In genomic region chr6:30730611-30731435, GRCh38 we compare ENCODE assay signal across 8 cellular contexts. TPM values are rescaled to one million over a fixed set of nuclear protein-coding genes. Genes with fewer than 3 reads are reported as not detected.
A peak's percentile ranks its signal among the peaks of the same experiment; 100 is the strongest.
DNase-seq lines count a peak whose midpoint lies in the region; ATAC-seq and TF ChIP-seq lines count a peak whose summit lies in the region.

No MANE protein-coding gene starts in this region.

- peaks cover 29% of the 10 kb centered on the region for H3K4me1 Mint-ChIP-seq in neural crest cell

- peaks cover 24% of the 10 kb centered on the region for H3K27me3 Mint-ChIP-seq in neural crest cell (ENCODE audit: low read depth)

- peaks cover 24% of the 10 kb centered on the region for H3K36me3 Mint-ChIP-seq in neural crest cell (ENCODE audit: low read depth)

- peaks cover 21% of the 10 kb centered on the region for H3K4me1 ChIP-seq in DOHH2 (ENCODE audit: control insufficient read depth, low read length)
- peaks cover 28% of the 10 kb centered on the region for H3K4me1 ChIP-seq in suprapubic skin

- peak overlapping the region; percentile 58 for H3K4me3 Mint-ChIP-seq in neural crest cell

- H3K9me2 ChIP-seq in DOHH2 (replicated peaks; ENCODE audit: control insufficient read depth, low read length): no peaks in the 10 kb centered on the region

- 49% methylated on average over 13 of the region's 30 CpGs for WGBS in suprapubic skin

- H3K27ac ChIP-seq in DOHH2 (ENCODE audit: low read depth, low read length): no peak overlapping the region
- no peak overlapping the region for H3K27ac ChIP-seq in suprapubic skin

- H3K9me3 Mint-ChIP-seq in neural crest cell: peaks cover 2% of the 10 kb centered on the region

- ATAC-seq in HG03135 (IDR thresholded peaks at IDR 0.05; ENCODE audit: unreplicated experiment): peak; percentile 46
- no peak for ATAC-seq in HG02885 (IDR thresholded peaks at IDR 0.05; ENCODE audit: poor library complexity, unreplicated experiment)

- H3K27me3 ChIP-seq in DOHH2 (ENCODE audit: control insufficient read depth, low read length) (no peaks in the 10 kb centered on the region), suprapubic skin (no peaks in the 10 kb centered on the region)

- TF ChIP-seq POLR2A in suprapubic skin (IDR thresholded peaks at IDR 0.05): no peak

- H3F3A ChIP-seq in DOHH2 (ENCODE audit: control insufficient read depth, insufficient read depth): peaks cover 32% of the 10 kb centered on the region

- peak overlapping the region; percentile 56 for H3K4me2 ChIP-seq in DOHH2 (ENCODE audit: low read length)

- 0 out of 2 replicates have a peak, but pooled peaks cover 2% of the 10 kb centered on the region for H3K79me2 ChIP-seq in DOHH2 (ENCODE audit: control insufficient read depth, low read length)

- H3K36me3 ChIP-seq in DOHH2 (ENCODE audit: control insufficient read depth, low read length) (peaks cover 49% of the 10 kb centered on the region), suprapubic skin (peaks cover 81% of the 10 kb centered on the region)

- H3K9me3 ChIP-seq in DOHH2 (ENCODE audit: control insufficient read depth, insufficient read depth, low read length): no peaks in the 10 kb centered on the region
- no peaks in the 10 kb centered on the region for H3K9me3 ChIP-seq in suprapubic skin

- peak; percentile 82 for DNase-seq in NCI-H69 (lab: John Stamatoyannopoulos, UW)
- peak; percentile 71 for DNase-seq in activated T-cell treated with anti-CD3 and anti-CD28 coated beads for 1 hour (ENCODE audit: low read depth)
- DNase-seq in epithelial cell of proximal tubule (ENCODE audit: low read depth): no peak
- DNase-seq in neural crest cell (ENCODE audit: low read depth, low spot score): peak; percentile 57
- peak in 1 of 2 donors; percentile 87 for DNase-seq in suprapubic skin (ENCODE audit: low spot score in 2 of 2)

- peak overlapping the region; percentile 27 for H3K4me3 ChIP-seq in DOHH2 (ENCODE audit: low read length)
- peak overlapping the region; percentile 27 for H3K4me3 ChIP-seq in epithelial cell of proximal tubule (ENCODE audit: low read depth, low read length)
- no peak overlapping the region for H3K4me3 ChIP-seq in suprapubic skin

- TF ChIP-seq EP300 in suprapubic skin (IDR thresholded peaks at IDR 0.05): no peak

- no peak overlapping the region for H3K27ac Mint-ChIP-seq in neural crest cell (ENCODE audit: unreplicated experiment)

- peak; percentile 87 for TF ChIP-seq CTCF in DOHH2 (IDR thresholded peaks at IDR 0.05; ENCODE audit: low read depth, low read length, poor library complexity, severe bottlenecking)
- TF ChIP-seq CTCF in epithelial cell of proximal tubule (conservative IDR thresholded peaks at IDR 0.05; ENCODE audit: low read depth, low read length): peak; percentile 78
- peak; percentile 74 for TF ChIP-seq CTCF in neural crest cell (conservative IDR thresholded peaks at IDR 0.05)
- TF ChIP-seq CTCF in suprapubic skin (IDR thresholded peaks at IDR 0.05): peak; percentile 47 to 73

- H4K20me1 ChIP-seq in DOHH2 (ENCODE audit: control insufficient read depth, insufficient read depth, low read depth, low read length): 0 out of 2 replicates have a peak, but pooled peaks cover 2% of the 10 kb centered on the region

RNA-seq across cellular contexts. Expression of gene TUBB, which starts 10.7 kb away (rescaled TPM):
- total RNA-seq in epithelial cell of proximal tubule (1,157 and 1,940 TPM in 2 replicates), neural crest cell (1,986 and 2,086 TPM in 2 replicates), suprapubic skin (100 to 1,000 TPM; 166 to 348 (median 244) TPM)

RNA-seq across cellular contexts. Expression of gene FLOT1, which starts 11.7 kb away (rescaled TPM):
- total RNA-seq in epithelial cell of proximal tubule (91.7 and 100 TPM in 2 replicates), neural crest cell (100 and 106 TPM in 2 replicates), suprapubic skin (10 to 100 TPM; 28.4 to 60.8 (median 45.5) TPM)

RNA-seq across cellular contexts. Expression of gene IER3, which starts 13.5 kb away (rescaled TPM):
- total RNA-seq in epithelial cell of proximal tubule: 336 and 354 TPM in 2 replicates
- total RNA-seq in neural crest cell: 4.8 and 6.3 TPM in 2 replicates
- 10 to 100 TPM; 22.0 to 86.2 (median 45.8) TPM for total RNA-seq in suprapubic skin

RNA-seq across cellular contexts. Expression of gene MDC1, which starts 13.7 kb away (rescaled TPM):
- 11.4 and 20.7 TPM in 2 replicates for total RNA-seq in epithelial cell of proximal tubule
- total RNA-seq in neural crest cell: 104 and 107 TPM in 2 replicates
- 10 to 100 TPM; 10.4 to 27.0 (median 16.3) TPM for total RNA-seq in suprapubic skin

RNA-seq across cellular contexts. Expression of gene NRM, which starts 40.0 kb away (rescaled TPM):
- total RNA-seq in epithelial cell of proximal tubule (20.4 and 22.5 TPM in 2 replicates), neural crest cell (66.5 and 69.2 TPM in 2 replicates), suprapubic skin (1 to 10 TPM; 2.3 to 9.0 (median 6.8) TPM)
